8 cellular contexts compared by ENCODE assay signal in genomic region chr6:170290306-170291128, GRCh38. TPM values are rescaled to one million over a fixed set of nuclear protein-coding genes. Genes with fewer than 3 reads are reported as not detected.
DNase-seq lines count a peak whose midpoint lies in the region; ATAC-seq and TF ChIP-seq lines count a peak whose summit lies in the region.

Gene DLL1, minus strand, starts transcription at chr6:170291078. Its CDS starts 939 bp downstream, at chr6:170290139.

- intact Hi-C loops in left ventricle myocardium inferior (cut with micrococcal nuclease), result no loop called here

- H3K4me1 ChIP-seq in BE2C, result peaks cover 11% of the 10 kb centered on the region; the same call in 1 of the 2 replicates
- H3K4me1 ChIP-seq in left ventricle myocardium inferior, result peaks cover 83% of the 10 kb centered on the region
- H3K4me1 ChIP-seq in parathyroid adenoma, result peaks cover 12% of the 10 kb centered on the region

- H3K27ac ChIP-seq in left ventricle myocardium inferior (replicated peaks) (peak within 1 kb of the TSS; percentile 84), parathyroid adenoma (peak within 1 kb of the TSS; percentile 58)

- H3K36me3 ChIP-seq in BE2C (no peaks in the 10 kb centered on the region), H7 (replicated peaks; ENCODE audit: control insufficient read depth, insufficient read depth, low read length) (no peaks in the 10 kb centered on the region), left ventricle myocardium inferior (peaks cover 3% of the 10 kb centered on the region), parathyroid adenoma (ENCODE audit: control insufficient read depth, insufficient read depth, low read length) (no peaks in the 10 kb centered on the region)

- no peaks in the 10 kb centered on the region for H3K79me2 ChIP-seq in parathyroid adenoma

- TF ChIP-seq CTCF in BE2C (IDR thresholded peaks at IDR 0.05; ENCODE audit: low read depth, low read length) (no peak), left ventricle myocardium inferior (IDR thresholded peaks at IDR 0.05; ENCODE audit: borderline replicate concordance) (no peak), parathyroid adenoma (IDR thresholded peaks at IDR 0.05) (no peak)

- H3K27me3 ChIP-seq in BE2C (peaks cover 83% of the 10 kb centered on the region), H7 (ENCODE audit: control insufficient read depth, insufficient read depth, low read length) (peaks cover 88% of the 10 kb centered on the region), left ventricle myocardium inferior (ENCODE audit: low read depth) (peaks cover 58% of the 10 kb centered on the region), parathyroid adenoma (ENCODE audit: control insufficient read depth, insufficient read depth, low read length) (peaks cover 7% of the 10 kb centered on the region)

- H2AFZ ChIP-seq in parathyroid adenoma, result peak within 1 kb of the TSS; percentile 85

- no peak for ATAC-seq in GM21723 (IDR thresholded peaks at IDR 0.05; ENCODE audit: unreplicated experiment)

- H3K4me3 ChIP-seq in BE2C (ENCODE audit: low read depth, low read length) (peak within 1 kb of the TSS; percentile 63), H7 (ENCODE audit: insufficient read depth, low read depth, low read length) (peak within 1 kb of the TSS; percentile 57), left ventricle myocardium inferior (peak within 1 kb of the TSS; percentile 90), parathyroid adenoma (ENCODE audit: low read depth, low read length) (peak within 1 kb of the TSS; percentile 65)

- H3K9ac ChIP-seq in parathyroid adenoma, result no peak within 1 kb of the TSS

- peak within 1 kb of the TSS; percentile 91 for H3K4me2 ChIP-seq in parathyroid adenoma (ENCODE audit: low read length)

- DNase-seq in BE2C, result peak; percentile 45
- DNase-seq in H7, result peak; percentile 90
- peak; percentile 87 for DNase-seq in NCI-H82 treated with DMSO at 0.1 percent for 48 hours (lab: John Stamatoyannopoulos, UW; ENCODE audit: unreplicated experiment)
- DNase-seq in amniotic epithelial cell (ENCODE audit: low read depth), result peak; percentile 23
- DNase-seq in left ventricle myocardium inferior, result peak; percentile 60
- DNase-seq in NK-92 (lab: John Stamatoyannopoulos, UW; ENCODE audit: unreplicated experiment), result no peak

- H3K9me3 ChIP-seq in BE2C (no peaks in the 10 kb centered on the region), left ventricle myocardium inferior (replicated peaks) (no peaks in the 10 kb centered on the region), parathyroid adenoma (ENCODE audit: control insufficient read depth, low read length) (no peaks in the 10 kb centered on the region)

RNA-seq across cellular contexts. Expression of gene DLL1, which starts in this region (rescaled TPM):
- 0.37 TPM for polyA plus RNA-seq in BE2C (2012; ENCODE audit: insufficient read depth, insufficient read length, low read depth)
- total RNA-seq in H7 (2014; rRNA removed; shearing (Covaris generic)), result 3.4 and 7.3 TPM in 2 replicates
- 11.7 TPM for total RNA-seq in left ventricle myocardium inferior
